Comparison of ENCODE assay signal across 10 cellular contexts in the genomic region with DNA sequence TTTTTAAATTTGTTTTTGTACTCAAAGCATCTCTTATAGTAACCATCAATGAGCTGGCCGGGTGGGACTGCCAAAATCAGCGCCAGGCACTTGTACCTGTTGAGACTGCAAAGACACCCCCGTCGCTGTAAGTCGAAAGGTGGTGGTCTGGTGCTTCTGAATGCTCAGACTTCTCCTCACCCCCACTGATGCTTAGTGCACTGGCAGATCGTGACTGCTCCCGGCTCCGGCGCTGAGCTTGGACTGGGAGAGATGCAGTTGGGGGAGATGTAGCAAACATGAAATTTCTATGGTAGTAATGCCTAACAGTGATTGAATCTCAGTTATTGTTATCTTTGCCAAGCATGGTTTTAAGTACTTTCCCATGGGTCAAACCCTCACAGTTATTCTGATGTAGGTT.
"Had no signal": no experiment of that assay in that cellular context is flagged by ENCODE, and none has a peak within 500 bp of the region (broad histone marks: within the 10 kb centered on the region; RNA-seq: fewer than 3 reads in every experiment).

No MANE protein-coding gene starts in this region.

- H3K36me3 ChIP-seq: HAP-1 had no signal

- H3K9ac ChIP-seq: GM23248 had no signal

- H3K4me3 ChIP-seq: GM23248, HAP-1 had no signal

- H3K9me3 Mint-ChIP-seq: H9, HFFc6 had no signal

- H3K4me3 Mint-ChIP-seq: H9, HFFc6 had no signal

- H3K9me3 ChIP-seq: HAP-1 had no signal

- DNase-seq: GM23248, GOT3, H7, H9, HCEC 1CT, HFFc6 had no signal

- ATAC-seq: HCT116 had no signal

- H2AFZ ChIP-seq: GM23248 had no signal

- FAIRE-seq: H1, H54 had no signal

- H3K4me1 ChIP-seq: HAP-1 had no signal

- H3K27ac Mint-ChIP-seq: H9, HFFc6 had no signal

- H3K27ac ChIP-seq: GM23248 had no signal
